ENCODE assay signal across 1 cellular context in the genomic region with DNA sequence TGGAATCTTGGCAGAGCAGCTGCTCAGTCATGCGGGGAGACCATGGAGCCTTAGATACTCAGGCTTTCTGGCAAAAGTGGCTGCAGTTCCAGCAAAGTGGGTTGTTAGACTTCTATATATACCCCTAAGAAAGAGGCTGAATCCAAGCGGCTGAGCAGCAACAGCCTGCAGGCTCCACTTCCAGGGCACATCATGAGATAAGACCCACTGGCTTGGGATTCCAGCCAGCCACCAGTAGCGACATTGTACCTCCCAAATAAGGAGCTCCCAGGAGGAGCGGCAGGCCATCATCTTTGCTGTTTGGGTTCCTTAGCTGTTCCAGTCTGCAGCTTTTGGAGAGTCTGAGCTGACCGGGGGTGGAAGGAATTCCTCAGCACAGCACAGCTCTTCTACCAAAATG.
TF ChIP-seq lines count a peak whose summit lies in the region.

No MANE protein-coding gene starts in this region.

TF ChIP-seq in GM23338, 12 proteins besides CTCF, POLR2A, EP300 and RAD21 (continued from another document):
- no peak for TF ChIP-seq REST (IDR thresholded peaks at IDR 0.05; ENCODE audit: unreplicated experiment)
